In genomic region chr16:14284930-14285541, GRCh38 we compare ENCODE assay signal across 8 cellular contexts.
A peak's percentile ranks its signal among the peaks of the same experiment; 100 is the strongest.
DNase-seq lines count a peak whose midpoint lies in the region; ATAC-seq and TF ChIP-seq lines count a peak whose summit lies in the region.

No MANE protein-coding gene starts in this region.

- CTCF ChIA-PET in RWPE1 (lab: Yijun Ruan, JAX): interaction anchor here (0.6 to 2.8 kb wide), 6 partner anchors 10 to 362 kb away, joined by 3 to 14 read pairs (median 4); no protein-coding TSS in a partner anchor

- peak; percentile 63 to 93 (median 90) for DNase-seq in NCI-H1417 (lab: John Stamatoyannopoulos, UW)
- no peak for DNase-seq in NCI-H1417 treated with DMSO at 0.1 percent for 48 hours (lab: John Stamatoyannopoulos, UW)
- peak; percentile 83 for DNase-seq in HT-29 (ENCODE audit: low spot score)
- peak; percentile 53 for DNase-seq in RWPE1 (ENCODE audit: low spot score)
- peak in 1 of 3 experiments; percentile 38 for DNase-seq in effector memory CD8-positive, alpha-beta T cell
- DNase-seq in mucosa of descending colon: no peak
- DNase-seq in RKO (ENCODE audit: low spot score): no peak

- H3K27ac Mint-ChIP-seq in effector memory CD8-positive, alpha-beta T cell: peak overlapping the region; percentile 96 to 98

- no peaks in the 10 kb centered on the region for H3K36me3 ChIP-seq in mucosa of descending colon (ENCODE audit: low read depth)

- H3K9me3 Mint-ChIP-seq in effector memory CD8-positive, alpha-beta T cell: peaks cover 5 to 14% of the 10 kb centered on the region in 2 donors

- H3K4me3 Mint-ChIP-seq in effector memory CD8-positive, alpha-beta T cell: peak overlapping the region; percentile 88 to 91

- TF ChIP-seq CTCF in RWPE1 (conservative IDR thresholded peaks at IDR 0.05; ENCODE audit: low read depth) (peak; percentile 52), mucosa of descending colon (IDR thresholded peaks at IDR 0.05) (no peak)

- peak overlapping the region; percentile 79 for H3K27ac ChIP-seq in RWPE1

- peak overlapping the region; percentile 84 for H3K4me3 ChIP-seq in mucosa of descending colon

- H3K4me1 ChIP-seq in mucosa of descending colon (ENCODE audit: low read depth): peaks cover 11% of the 10 kb centered on the region

- ATAC-seq in GM21526 (IDR thresholded peaks at IDR 0.05; ENCODE audit: low FRiP score, unreplicated experiment) (peak; percentile 29), mucosa of descending colon (peak; percentile 72)
- ATAC-seq in effector memory CD8-positive, alpha-beta T cell (replicated peaks): peak; percentile 51

- peaks cover 12 to 15% of the 10 kb centered on the region in 2 donors for H3K4me1 Mint-ChIP-seq in effector memory CD8-positive, alpha-beta T cell (ENCODE audit: low read depth in 2 of 2)

- intact Hi-C loops in mucosa of descending colon (cut with DNase I, micrococcal nuclease): no loop called here

- peaks cover 17% of the 10 kb centered on the region for H3K9me3 ChIP-seq in mucosa of descending colon

- no peaks in the 10 kb centered on the region for H3K27me3 Mint-ChIP-seq in effector memory CD8-positive, alpha-beta T cell

- POLR2A ChIA-PET in RWPE1 (lab: Yijun Ruan, JAX; ENCODE audit: low non-redundant PET): no interaction called here

- H3K36me3 Mint-ChIP-seq in effector memory CD8-positive, alpha-beta T cell (ENCODE audit: insufficient read depth): peaks cover 41% of the 10 kb centered on the region

Comparison
In these comparisons a context has a peak if more than half of its experiments do, and no peak if none do; other contexts are left out.
1. DNase-seq: peak in NCI-H1417 (3 of 3), HT-29 (single experiment) and RWPE1 (single experiment); none in NCI-H1417 treated with DMSO at 0.1 percent for 48 hours (single experiment), mucosa of descending colon (0 of 3) and RKO (single experiment).
2. Peak in every context shown above with its lines, with median percentiles within 50 percentile points of each other: ATAC-seq.